ENCODE assay signal across 14 cellular contexts in genomic region chr7:17679427-17679826, GRCh38.
DNase-seq lines count a peak whose midpoint lies in the region; ATAC-seq and TF ChIP-seq lines count a peak whose summit lies in the region.
"Had no signal": no experiment of that assay in that cellular context is flagged by ENCODE, and none has a peak within 500 bp of the region (broad histone marks: within the 10 kb centered on the region; RNA-seq: fewer than 3 reads in every experiment).

No MANE protein-coding gene starts in this region.

- no peak overlapping the region for H3K56ac ChIP-seq in IMR-90 (ENCODE audit: extremely low read depth, insufficient read depth, low read length)

- peak overlapping the region; percentile 60 for H4K91ac ChIP-seq in IMR-90 (ENCODE audit: insufficient read depth, low read depth, low read length)

- peak overlapping the region; percentile 61; the same call in 2 of the 3 replicates for H2BK15ac ChIP-seq in IMR-90 (ENCODE audit: low read depth, low read length)

- in situ Hi-C loops in IMR-90 (cut with MboI; ENCODE audit: low sequenced_read_pairs) (loop anchor here (25.0 kb wide), 1 partner anchor 883 kb away; no protein-coding TSS in a partner anchor), astrocyte of the spinal cord (cut with HindIII; ENCODE audit: low sequenced_read_pairs) (no loop called here)

- dilution Hi-C loops in IMR-90 (cut with HindIII; ENCODE audit: low sequenced_read_pairs, unreplicated experiment): no loop called here

- H4K20me1 ChIP-seq in IMR-90 (ENCODE audit: insufficient read depth, low read length): no peaks in the 10 kb centered on the region

- BruUV-seq in IMR-90 (replicated peaks; lab: Mats Ljungman, UMichigan): no TSS peak

- no peak overlapping the region for H3K4me2 ChIP-seq in IMR-90 (ENCODE audit: low read depth, low read length)

- TF ChIP-seq EP300 in ovary (IDR thresholded peaks at IDR 0.05): no peak

- peaks cover 7% of the 10 kb centered on the region; the same call in 1 of the 2 replicates for H3K9me1 ChIP-seq in IMR-90 (ENCODE audit: insufficient read depth, low read length)

- TF ChIP-seq RAD21 in IMR-90 (IDR thresholded peaks at IDR 0.05; ENCODE audit: low read length): no peak

- peak overlapping the region; percentile 85 for H2BK120ac ChIP-seq in IMR-90 (ENCODE audit: low read depth, low read length)

- H3K18ac ChIP-seq in IMR-90 (ENCODE audit: low read depth, low read length): peak overlapping the region; percentile 5; the same call in 1 of the 2 replicates

- H3K9ac ChIP-seq in IMR-90 (ENCODE audit: low read depth, low read length): no peak overlapping the region

- CTCF ChIA-PET in IMR-90 (lab: Yijun Ruan, JAX): interaction anchor here (0.9 kb wide), 1 partner anchor 10 kb away, joined by 3 read pairs; no protein-coding TSS in a partner anchor

- H2AFZ ChIP-seq in IMR-90 (replicated peaks; ENCODE audit: low read length, poor library complexity): peak overlapping the region; percentile 24

- H4K5ac ChIP-seq in IMR-90 (ENCODE audit: low read depth, low read length): peak overlapping the region; percentile 48; the same call in 1 of the 2 replicates

- H3K4me3 ChIP-seq in IMR-90 (ENCODE audit: insufficient read depth, low read depth, low read length): no peak overlapping the region
- no peak overlapping the region for H3K4me3 ChIP-seq in astrocyte of the spinal cord (ENCODE audit: low read depth, low read length)
- H3K4me3 ChIP-seq in right atrium auricular region: no peak overlapping the region
- no peak overlapping the region for H3K4me3 ChIP-seq in skin epidermis
- no peak overlapping the region for H3K4me3 ChIP-seq in ovary
- H3K4me3 ChIP-seq: coronary artery, Peyer's patch had no signal

- H2BK20ac ChIP-seq in IMR-90 (ENCODE audit: low read depth, low read length): peak overlapping the region; percentile 82

- no peak overlapping the region for H3K23ac ChIP-seq in IMR-90 (ENCODE audit: low read depth, low read length)

- peak overlapping the region; percentile 67; the same call in 1 of the 2 replicates for H2AK5ac ChIP-seq in IMR-90 (ENCODE audit: low read depth, low read length)

- peak overlapping the region; percentile 31; the same call in 1 of the 2 replicates for H3K27ac ChIP-seq in IMR-90 (ENCODE audit: insufficient read depth, low read length)
- H3K27ac ChIP-seq in right atrium auricular region: peak overlapping the region in 1 of 2 donors; percentile 2
- H3K27ac ChIP-seq in skin epidermis: peak overlapping the region in 17 of 21 experiments; percentile 24 to 81 (median 70)
- no peak overlapping the region for H3K27ac ChIP-seq in ovary
- H3K27ac ChIP-seq: neutrophil had no signal

- H3K79me1 ChIP-seq in IMR-90 (ENCODE audit: low read depth in 1 of 2, low read length in 2 of 2): no peaks in the 10 kb centered on the region

- POLR2A ChIA-PET in IMR-90 (lab: Charles Lee; ENCODE audit: unreplicated experiment): no interaction called here

- H3K14ac ChIP-seq in IMR-90 (replicated peaks; ENCODE audit: low read depth, low read length): 0 out of 2 replicates have a peak overlapping the region, but pooled peaks have one; percentile 47

- TF ChIP-seq CTCF in IMR-90 (conservative IDR thresholded peaks at IDR 0.05; ENCODE audit: low read depth, low read length) (no peak), astrocyte of the spinal cord (IDR thresholded peaks at IDR 0.05; ENCODE audit: low read depth, low read length) (no peak), right atrium auricular region (IDR thresholded peaks at IDR 0.05) (no peak), ovary (IDR thresholded peaks at IDR 0.05) (no peak)

- intact Hi-C loops in IMR-90 (cut with micrococcal nuclease) (no loop called here), ovary (cut with DNase I) (no loop called here)

- 100% methylated on average over 1 of the region's 5 CpGs; no CpG with 5 or more reads in 1 of the 2 experiments for WGBS in IMR-90 (ENCODE audit: extremely low coverage in 2 of 2, insufficient read length in 1 of 2), 2 experiments
- 49 to 60% (median 50%) methylated on average over 5 of the region's 5 CpGs for WGBS in ovary, 3 donors

- ATAC-seq in IMR-90 (ENCODE audit: low read depth) (no peak), GM19455 (IDR thresholded peaks at IDR 0.05; ENCODE audit: unreplicated experiment) (no peak)

- no peak overlapping the region for H2BK5ac ChIP-seq in IMR-90 (ENCODE audit: low read depth, low read length, poor library complexity, severe bottlenecking)

- H3K27me3 ChIP-seq in IMR-90 (ENCODE audit: control insufficient read depth, insufficient read depth, low read length) (no peaks in the 10 kb centered on the region), right atrium auricular region (no peaks in the 10 kb centered on the region), ovary (no peaks in the 10 kb centered on the region)
- H3K27me3 ChIP-seq: neutrophil, Peyer's patch had no signal

- TF ChIP-seq POLR2A in IMR-90 (IDR thresholded peaks at IDR 0.05; ENCODE audit: low read depth, low read length) (no peak), ovary (IDR thresholded peaks at IDR 0.05) (no peak)

- peaks cover 15% of the 10 kb centered on the region for H3K4me1 ChIP-seq in IMR-90 (ENCODE audit: control insufficient read depth, insufficient read depth, low read length)
- H3K4me1 ChIP-seq in right atrium auricular region: peaks cover 0 to 10% of the 10 kb centered on the region in 2 donors
- H3K4me1 ChIP-seq in ovary (ENCODE audit: insufficient read depth): peaks cover 2% of the 10 kb centered on the region

- H4K8ac ChIP-seq in IMR-90 (ENCODE audit: low read depth in 2 of 2, low read length in 2 of 2): peak overlapping the region; percentile 44 to 58; a peak in 3 of 4 replicates

- H3K9me3 ChIP-seq in IMR-90 (ENCODE audit: control insufficient read depth, insufficient read depth, low read length): no peaks in the 10 kb centered on the region
- H3K9me3 ChIP-seq in right atrium auricular region: no peaks in the 10 kb centered on the region
- H3K9me3 ChIP-seq in ovary: no peaks in the 10 kb centered on the region
- H3K9me3 ChIP-seq: neutrophil, Peyer's patch had no signal

- H2AK9ac ChIP-seq in IMR-90 (replicated peaks; ENCODE audit: low read depth, low read length, poor library complexity): peak overlapping the region; percentile 35

- DNase-seq in IMR-90 (no peak), astrocyte of the spinal cord (ENCODE audit: low read depth, low spot score) (peak; percentile 38), right atrium auricular region (ENCODE audit: low spot score) (peak; percentile 64), ovary (no peak), NCI-H345 (lab: John Stamatoyannopoulos, UW) (no peak), T-helper 9 cell (no peak)
- DNase-seq: activated B cell treated with CpG ODN at 0.5 μM for 24 hours, activated gamma-delta T cell, NCI-H2029 treated with DMSO at 0.1 percent for 48 hours had no signal

- H3K36me3 ChIP-seq in IMR-90 (ENCODE audit: control insufficient read depth, insufficient read depth, low read length) (no peaks in the 10 kb centered on the region), right atrium auricular region (no peaks in the 10 kb centered on the region), ovary (no peaks in the 10 kb centered on the region)
- H3K36me3 ChIP-seq: neutrophil, Peyer's patch had no signal

- H3K4ac ChIP-seq in IMR-90 (ENCODE audit: low read depth, low read length): peak overlapping the region; percentile 78

TF ChIP-seq in IMR-90, 13 proteins besides CTCF, POLR2A, EP300 and RAD21:
- no peak for TF ChIP-seq CHD1 (IDR thresholded peaks at IDR 0.05; ENCODE audit: low read depth, low read length)
- no peak for TF ChIP-seq MXI1 (IDR thresholded peaks at IDR 0.05; ENCODE audit: borderline replicate concordance, low read depth, low read length)
- no peak for TF ChIP-seq MAZ (IDR thresholded peaks at IDR 0.05; ENCODE audit: borderline replicate concordance, low read depth, low read length)
- TF ChIP-seq RCOR1 (IDR thresholded peaks at IDR 0.05; ENCODE audit: insufficient replicate concordance, low read length): no peak
- no peak for TF ChIP-seq ELK1 (IDR thresholded peaks at IDR 0.05; ENCODE audit: borderline replicate concordance, low read depth, low read length)
- TF ChIP-seq CEBPB (IDR thresholded peaks at IDR 0.05; ENCODE audit: low read depth, low read length): no peak
- no peak for TF ChIP-seq NFE2L2 (IDR thresholded peaks at IDR 0.05; ENCODE audit: low read depth, low read length)
- TF ChIP-seq BHLHE40 (IDR thresholded peaks at IDR 0.05; ENCODE audit: low read depth, low read length): no peak
- TF ChIP-seq FOS (IDR thresholded peaks at IDR 0.05; ENCODE audit: low read depth, low read length): no peak
- TF ChIP-seq RFX5 (IDR thresholded peaks at IDR 0.05; ENCODE audit: low read depth, low read length): no peak
- TF ChIP-seq MAFK (IDR thresholded peaks at IDR 0.05; ENCODE audit: low read depth, low read length): no peak
- TF ChIP-seq SMC3 (IDR thresholded peaks at IDR 0.05; ENCODE audit: low read depth, low read length): no peak
- TF ChIP-seq USF2 (IDR thresholded peaks at IDR 0.05; ENCODE audit: low read depth, low read length): no peak
TF ChIP-seq in IMR-90: peak in this region for 0.

Comparison
In these comparisons a context has a peak if more than half of its experiments do, and no peak if none do; other contexts are left out.
1. DNase-seq: peak in astrocyte of the spinal cord (single experiment) and right atrium auricular region (single experiment); none in IMR-90 (single experiment), ovary (0 of 5), NCI-H345 (single experiment) and T-helper 9 cell (single experiment).
2. H3K27ac ChIP-seq: peak in IMR-90 (single experiment) and skin epidermis (17 of 21); none in ovary (0 of 2).